ENCODE assay signal across 19 cellular contexts in genomic region chr5:151159649-151160373, GRCh38. TPM values are rescaled to one million over a fixed set of nuclear protein-coding genes. Genes with fewer than 3 reads are reported as not detected.
DNase-seq lines count a peak whose midpoint lies in the region; ATAC-seq and TF ChIP-seq lines count a peak whose summit lies in the region.
"Had no signal": no experiment of that assay in that cellular context is flagged by ENCODE, and none has a peak within 500 bp of the region (broad histone marks: within the 10 kb centered on the region; RNA-seq: fewer than 3 reads in every experiment).

No MANE protein-coding gene starts in this region.

- TF ChIP-seq CTCF in CD14-positive monocyte (IDR thresholded peaks at IDR 0.05) (no peak), GM12864 (IDR thresholded peaks at IDR 0.05; ENCODE audit: low read depth, low read length, missing control alignments) (no peak), Peyer's patch (IDR thresholded peaks at IDR 0.05) (no peak), type B pancreatic cell (conservative IDR thresholded peaks at IDR 0.05) (no peak), psoas muscle (IDR thresholded peaks at IDR 0.05) (no peak)

- H3K27me3 ChIP-seq in Peyer's patch (no peaks in the 10 kb centered on the region), psoas muscle (ENCODE audit: insufficient read depth in 3 of 3, low read length in 2 of 3) (no peaks in the 10 kb centered on the region)
- H3K27me3 ChIP-seq: body of pancreas, testis had no signal

- ATAC-seq in HG02885 (IDR thresholded peaks at IDR 0.05; ENCODE audit: poor library complexity, unreplicated experiment) (peak; percentile 24), psoas muscle (no peak), HG02588 (IDR thresholded peaks at IDR 0.05; ENCODE audit: unreplicated experiment) (no peak)
- ATAC-seq: body of pancreas had no signal

- H3K27ac Mint-ChIP-seq in CD14-positive monocyte (peak overlapping the region in 4 of 7 donors; percentile 4 to 69 (median 50)), immature natural killer cell (peak overlapping the region in 2 of 6 donors; percentile 26 to 97), type B pancreatic cell (no peak overlapping the region)
- H3K27ac Mint-ChIP-seq: dendritic cell treated with granulocyte-macrophage colony-stimulating factor and Interleukin-4, amounts not matched to agents 40 ng/mL and 50 ng/mL, for 4 days had no signal

- peaks cover 54% of the 10 kb centered on the region for H3K4me1 Mint-ChIP-seq in CD14-positive monocyte
- peaks cover 40 to 41% of the 10 kb centered on the region in 2 donors for H3K4me1 Mint-ChIP-seq in immature natural killer cell
- H3K4me1 Mint-ChIP-seq in type B pancreatic cell (ENCODE audit: unreplicated experiment) = peaks cover 16% of the 10 kb centered on the region

- H3K4me1 ChIP-seq in Peyer's patch (peaks cover 0 to 31% (median 9%) of the 10 kb centered on the region in 4 donors), psoas muscle (peaks cover 30% of the 10 kb centered on the region)

- H3K4me3 Mint-ChIP-seq in CD14-positive monocyte (no peak overlapping the region), immature natural killer cell (peak overlapping the region in 4 of 5 donors; percentile 48 to 97 (median 52)), type B pancreatic cell (no peak overlapping the region)
- H3K4me3 Mint-ChIP-seq: dendritic cell treated with granulocyte-macrophage colony-stimulating factor and Interleukin-4, amounts not matched to agents 40 ng/mL and 50 ng/mL, for 4 days had no signal

- DNase-seq in CD14-positive monocyte (ENCODE audit: low spot score) (no peak), GM12864 (ENCODE audit: low read depth) (no peak), immature natural killer cell (no peak), Peyer's patch (no peak), type B pancreatic cell (ENCODE audit: extremely low spot score, unreplicated experiment) (no peak), psoas muscle (no peak)
- DNase-seq: activated CD8-positive, alpha-beta memory T cell treated with anti-CD3 and anti-CD28 coated beads for 24 hours; body of pancreas; erythroblast; GDM1; naive B cell; NCI-H1417 treated with DMSO at 0.1 percent for 48 hours; NCI-H2227 treated with DMSO at 0.1 percent for 48 hours; stimulated activated CD4-positive, alpha-beta T cell treated with anti-CD3 and anti-CD28 coated beads, Interleukin-1b, Interleukin-23, amount 100 ng/mL, for 48 hours; testis had no signal

- H3K4me3 ChIP-seq in GM12864 (ENCODE audit: low read depth, low read length) = peak overlapping the region; percentile 9; the same call in 1 of the 2 replicates
- H3K4me3 ChIP-seq in Peyer's patch = no peak overlapping the region
- H3K4me3 ChIP-seq in psoas muscle = no peak overlapping the region
- H3K4me3 ChIP-seq: body of pancreas, testis had no signal

- H3K36me3 ChIP-seq in Peyer's patch = no peaks in the 10 kb centered on the region
- no peaks in the 10 kb centered on the region for H3K36me3 ChIP-seq in psoas muscle (ENCODE audit: insufficient read depth in 1 of 2, low read depth in 1 of 2)

- H3K9me3 Mint-ChIP-seq in CD14-positive monocyte (no peaks in the 10 kb centered on the region), immature natural killer cell (no peaks in the 10 kb centered on the region), type B pancreatic cell (no peaks in the 10 kb centered on the region)
- H3K9me3 Mint-ChIP-seq: dendritic cell treated with granulocyte-macrophage colony-stimulating factor and Interleukin-4, amounts not matched to agents 40 ng/mL and 50 ng/mL, for 4 days; naive B cell had no signal

- H3K27ac ChIP-seq in Peyer's patch = no peak overlapping the region
- no peak overlapping the region for H3K27ac ChIP-seq in psoas muscle
- H3K27ac ChIP-seq: body of pancreas, testis, VCaP had no signal

- H3K36me3 Mint-ChIP-seq in CD14-positive monocyte (peaks cover 0 to under 1% of the 10 kb centered on the region in 2 donors), immature natural killer cell (no peaks in the 10 kb centered on the region), type B pancreatic cell (no peaks in the 10 kb centered on the region)
- H3K36me3 Mint-ChIP-seq: naive B cell had no signal

- H3K9me3 ChIP-seq in Peyer's patch = no peaks in the 10 kb centered on the region
- H3K9me3 ChIP-seq in psoas muscle = no peaks in the 10 kb centered on the region
- H3K9me3 ChIP-seq: body of pancreas, testis had no signal

- 92 to 96% (median 92%) methylated on average over 9 of the region's 9 CpGs for WGBS in psoas muscle, 3 donors

- intact Hi-C loops in CD14-positive monocyte (cut with micrococcal nuclease) (loop anchor here in 1 of 2 donors (5.0 kb wide), 2 partner anchors 47 to 103 kb away; no protein-coding TSS in a partner anchor), psoas muscle (cut with DNase I) (loop anchor here in 1 of 2 donors (5.0 kb wide), 3 partner anchors 108 to 358 kb away; no protein-coding TSS in a partner anchor)

- peaks cover 0 to 3% (median 2%) of the 10 kb centered on the region in 3 donors for H3K27me3 Mint-ChIP-seq in CD14-positive monocyte (ENCODE audit: low read depth in 3 of 3)
- H3K27me3 Mint-ChIP-seq in immature natural killer cell (ENCODE audit: low read depth in 3 of 3) = peaks cover 0 to 9% (median 4%) of the 10 kb centered on the region in 3 donors
- peaks cover 14% of the 10 kb centered on the region for H3K27me3 Mint-ChIP-seq in type B pancreatic cell
- H3K27me3 Mint-ChIP-seq: naive B cell had no signal

- TF ChIP-seq POLR2A in Peyer's patch (IDR thresholded peaks at IDR 0.05) = no peak

RNA-seq across cellular contexts. Expression of gene ANXA6, which starts 2.2 kb away (rescaled TPM):
- polyA plus RNA-seq in CD14-positive monocyte (100 to 1,000 TPM in 1 of 2 donors, 10 to 100 TPM in 1; 93.5 to 124 TPM), immature natural killer cell (100 to 1,000 TPM; 313 to 679 (median 395) TPM), psoas muscle (100 to 1,000 TPM in 2 of 3 donors, 10 to 100 TPM in 1; 81.4 to 129 (median 112) TPM)
- total RNA-seq in Peyer's patch (100 to 1,000 TPM in 1 of 4 donors, 10 to 100 TPM in 3; 11.2 to 228 (median 30.1) TPM), type B pancreatic cell (ENCODE audit: low replicate concordance) (42.8 and 200 TPM in 2 replicates), psoas muscle (100 to 1,000 TPM; 133 to 234 (median 154) TPM)

Comparison
In these comparisons a context has a peak if more than half of its experiments do, and no peak if none do; other contexts are left out.
1. H3K4me3 Mint-ChIP-seq: peak in immature natural killer cell (4 of 5); none in CD14-positive monocyte (0 of 2) and type B pancreatic cell (single experiment).